Comparison of ENCODE assay signal across 6 cellular contexts in genomic region chr5:141096181-141096580, GRCh38. TPM values are rescaled to one million over a fixed set of nuclear protein-coding genes. Genes with fewer than 3 reads are reported as not detected.
"Had no signal": no experiment of that assay in that cellular context is flagged by ENCODE, and none has a peak within 500 bp of the region (broad histone marks: within the 10 kb centered on the region; RNA-seq: fewer than 3 reads in every experiment).

No MANE protein-coding gene starts in this region.

RNA-seq across cellular contexts. Expression of gene PCDHB3, which starts 4.1 kb away (rescaled TPM):
- total RNA-seq: K562 had no signal
- polyA plus RNA-seq: K562 had no signal

RNA-seq across cellular contexts. Expression of gene PCDHB4, which starts 25.4 kb away (rescaled TPM):
- total RNA-seq: K562 had no signal
- polyA plus RNA-seq: K562 had no signal

RNA-seq across cellular contexts. Expression of gene PCDHB5, which starts 38.8 kb away (rescaled TPM):
- total RNA-seq: K562, M059J had no signal
- polyA plus RNA-seq: K562 had no signal

RNA-seq across cellular contexts. Expression of gene PCDHB1, which starts 45.0 kb away (rescaled TPM):
- total RNA-seq: K562, M059J, Peyer's patch, Right ventricle myocardium superior, SJSA1 had no signal
- polyA plus RNA-seq: K562, SK-N-SH had no signal
